Comparison of ENCODE assay signal across 15 cellular contexts in the genomic region with DNA sequence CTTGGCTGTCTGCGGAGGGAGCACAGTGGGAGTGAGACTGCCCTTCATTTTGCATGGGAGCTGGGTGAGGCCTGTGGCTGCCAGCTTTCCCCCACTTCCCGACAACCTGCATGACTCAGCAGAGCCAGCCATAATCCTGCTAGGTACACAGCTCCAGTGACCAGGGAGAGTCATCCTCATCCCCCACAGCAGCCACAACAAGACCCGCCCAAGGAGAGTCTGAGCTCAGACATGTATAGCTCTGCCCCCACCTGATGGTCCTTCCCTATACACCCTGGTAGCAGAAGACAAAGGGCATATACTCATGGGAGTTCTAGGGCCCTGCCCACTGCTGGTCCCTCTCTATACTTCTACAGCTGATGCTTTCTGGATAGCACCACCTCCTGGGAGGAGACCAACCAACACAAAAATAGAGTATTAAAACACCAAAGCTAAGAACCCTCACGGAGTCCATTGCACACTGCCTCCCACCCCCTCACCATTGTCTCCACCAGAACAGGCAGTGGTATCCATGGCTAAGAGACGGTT. TPM values are rescaled to one million over a fixed set of nuclear protein-coding genes. Genes with fewer than 3 reads are reported as not detected.
DNase-seq lines count a peak whose midpoint lies in the region; ATAC-seq and TF ChIP-seq lines count a peak whose summit lies in the region.
"Had no signal": no experiment of that assay in that cellular context is flagged by ENCODE, and none has a peak within 500 bp of the region (broad histone marks: within the 10 kb centered on the region; RNA-seq: fewer than 3 reads in every experiment).

No MANE protein-coding gene starts in this region.

- no peak for TF ChIP-seq CTCF in osteoblast (IDR thresholded peaks at IDR 0.05; ENCODE audit: extremely low read depth, low read depth, low read length)

- no peak for ATAC-seq in GM18907 (IDR thresholded peaks at IDR 0.05; ENCODE audit: unreplicated experiment)
- ATAC-seq: body of pancreas had no signal

- H3K4me2 ChIP-seq in osteoblast (ENCODE audit: insufficient read depth, low read length) = no peak overlapping the region

- peaks cover 2% of the 10 kb centered on the region for H3K4me1 ChIP-seq in osteoblast (ENCODE audit: insufficient read depth, low read length)
- H3K4me1 ChIP-seq: body of pancreas had no signal

- H3K4me3 ChIP-seq in osteoblast (ENCODE audit: insufficient read depth, low read length) = no peak overlapping the region
- H3K4me3 ChIP-seq: body of pancreas, ovary had no signal

- no peaks in the 10 kb centered on the region for H3K27me3 ChIP-seq in osteoblast (ENCODE audit: insufficient read depth, low read length)
- H3K27me3 ChIP-seq: body of pancreas, ovary had no signal

- H2AFZ ChIP-seq in osteoblast (ENCODE audit: low read length) = peak overlapping the region; percentile 44

- H3K36me3 ChIP-seq in osteoblast (ENCODE audit: insufficient read depth, low read length) = no peaks in the 10 kb centered on the region
- H3K36me3 ChIP-seq: ovary had no signal

- peak; percentile 70 for DNase-seq in H4 (ENCODE audit: low spot score)
- DNase-seq in RPMI7951 (ENCODE audit: low read depth) = peak; percentile 79
- DNase-seq in epithelial cell of prostate (ENCODE audit: low read depth, low spot score) = peak; percentile 84
- DNase-seq in osteoblast (ENCODE audit: insufficient read length, low spot score, missing footprints) = no peak
- DNase-seq in NCI-H1930 (lab: John Stamatoyannopoulos, UW) = no peak
- DNase-seq in stimulated activated CD4-positive, alpha-beta T cell treated with anti-CD3 and anti-CD28 coated beads, Interleukin-2, amount 100 ng/mL, for 24 hours = no peak
- no peak for DNase-seq in NAMALWA (ENCODE audit: low spot score)
- DNase-seq: activated CD8-positive, alpha-beta memory T cell treated with anti-CD3 and anti-CD28 coated beads for 24 hours; activated effector memory CD4-positive, alpha-beta T cell treated with anti-CD3 and anti-CD28 coated beads, Interleukin-2, amount 50 U/mL, for 16 hours; AML-193; body of pancreas; effector CD8-positive, alpha-beta T cell; NCI-H1048; ovary had no signal

- no peaks in the 10 kb centered on the region for H3K9me3 ChIP-seq in osteoblast (ENCODE audit: low read depth, low read length)
- H3K9me3 ChIP-seq: body of pancreas, ovary had no signal

- H3K79me2 ChIP-seq in osteoblast (ENCODE audit: insufficient read depth, low read length) = no peaks in the 10 kb centered on the region

- no peaks in the 10 kb centered on the region for H4K20me1 ChIP-seq in osteoblast (ENCODE audit: insufficient read depth, low read length)

- H3K27ac ChIP-seq in epithelial cell of prostate = peak overlapping the region; percentile 39
- H3K27ac ChIP-seq in osteoblast (ENCODE audit: low read depth, low read length) = no peak overlapping the region
- H3K27ac ChIP-seq: body of pancreas, ovary had no signal

RNA-seq across cellular contexts. Expression of gene TPD52L1, which starts 29.3 kb away (rescaled TPM):
- 3.4 and 4.5 TPM in 2 replicates for total RNA-seq in H4 (2014; rRNA removed; shearing (Covaris generic))
- total RNA-seq in RPMI7951 (2014; rRNA removed; shearing (Covaris generic)) = 16.8 and 17.4 TPM in 2 replicates
- 22.7 and 35.5 TPM in 2 replicates for total RNA-seq in osteoblast

Comparison
In these comparisons a context has a peak if more than half of its experiments do, and no peak if none do; other contexts are left out.
1. DNase-seq: peak in H4 (single experiment), RPMI7951 (single experiment) and epithelial cell of prostate (single experiment); none in osteoblast (single experiment), NCI-H1930 (0 of 2), stimulated activated CD4-positive, alpha-beta T cell treated with anti-CD3 and anti-CD28 coated beads, Interleukin-2, amount 100 ng/mL, for 24 hours (0 of 2) and NAMALWA (single experiment).